ENCODE assay signal across 8 cellular contexts in the genomic region with DNA sequence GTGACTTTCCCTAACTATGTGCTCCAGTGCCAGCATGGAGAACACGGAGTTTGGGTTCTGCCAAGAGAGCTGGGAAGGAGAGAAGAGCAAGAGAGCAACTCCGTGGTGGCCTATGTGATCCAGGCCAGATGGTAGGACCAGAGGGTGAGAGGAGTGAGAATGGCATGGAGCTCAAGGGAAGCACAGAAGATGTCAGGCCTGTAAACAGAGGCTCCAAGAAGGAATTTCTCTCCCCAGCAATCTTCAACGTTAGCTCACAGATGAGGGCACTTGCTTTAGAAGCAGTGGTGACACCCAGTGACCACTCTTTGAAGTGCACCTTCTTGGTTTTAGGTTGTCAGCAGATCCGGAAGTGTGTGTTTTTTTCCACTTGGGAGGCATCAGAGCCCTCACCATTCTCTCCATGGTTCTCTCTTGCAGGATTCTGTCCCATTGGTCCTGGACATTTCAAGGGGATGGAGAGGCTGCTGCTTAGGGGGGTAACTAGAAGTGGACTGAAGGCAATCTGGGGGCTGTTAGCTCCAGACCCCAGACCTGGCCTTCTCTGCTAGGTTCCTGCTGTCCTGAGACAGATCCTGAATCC. TPM values are rescaled to one million over a fixed set of nuclear protein-coding genes. Genes with fewer than 3 reads are reported as not detected.
DNase-seq lines count a peak whose midpoint lies in the region; ATAC-seq, FAIRE-seq and TF ChIP-seq lines count a peak whose summit lies in the region.

No MANE protein-coding gene starts in this region.

- H3K9ac ChIP-seq in HepG2 (ENCODE audit: insufficient read depth, low read depth, low read length): no peak overlapping the region

- H3K4me3 Mint-ChIP-seq in Calu3 (ENCODE audit: low read depth, unreplicated experiment): no peak overlapping the region

- H3K79me2 ChIP-seq in HepG2 (ENCODE audit: insufficient read depth, low read length): no peaks in the 10 kb centered on the region

- no peaks in the 10 kb centered on the region for H4K20me1 ChIP-seq in HepG2 (ENCODE audit: insufficient read depth, low read length)

- H3K27me3 Mint-ChIP-seq in Calu3 (ENCODE audit: unreplicated experiment): peaks cover 29% of the 10 kb centered on the region

- H3K4me2 ChIP-seq in HepG2 (ENCODE audit: low read depth, low read length): peak overlapping the region; percentile 65

- no peak for TF ChIP-seq POLR2A in HepG2 (IDR thresholded peaks at IDR 0.05; ENCODE audit: insufficient read depth in 1 of 2, low read depth in 2 of 2, low read length in 2 of 2)

- DNase-seq in Calu3 (peak; percentile 79), H7 (peak; percentile 75), NCI-H2171 treated with DMSO at 0.1 percent for 48 hours (lab: John Stamatoyannopoulos, UW) (peak; percentile 73), dermis microvascular lymphatic vessel endothelial cell (ENCODE audit: low read depth in 2 of 2) (peak; percentile 78 to 84), HepG2 (ENCODE audit: low spot score) (peak; percentile 71)
- peak; percentile 26 to 53 (median 40) for DNase-seq in stimulated activated CD4-positive, alpha-beta T cell treated with anti-CD3 and anti-CD28 coated beads, TNF-alpha, amount 100 ng/mL, for 48 hours (ENCODE audit: low read depth in 3 of 3)

- no peaks in the 10 kb centered on the region for H3K4me1 Mint-ChIP-seq in Calu3 (ENCODE audit: low read depth, unreplicated experiment)

- CTCF ChIA-PET in Calu3 (lab: Charles Lee) (interaction anchor here (0.5 to 1.0 kb wide), 8 partner anchors 14 to 292 kb away, joined by 3 to 12 read pairs (median 4); a partner anchor contains a TSS), HepG2 (lab: Yijun Ruan, JAX; ENCODE audit: low intra/inter-chr PET ratio, low total read pairs) (interaction anchor here (1.1 to 2.9 kb wide), 3 partner anchors 32 to 126 kb away, joined by 3 to 24 read pairs (median 7); a partner anchor contains a TSS)

- in situ Hi-C loops in HepG2 (cut with HindIII; ENCODE audit: extremely low pct_ligation_motif_present, low pct_unique_long_range_greater_than_20kb): loop anchor here (5.0 kb wide), 1 partner anchor 128 kb away; no protein-coding TSS in a partner anchor

- H3K27ac ChIP-seq in HepG2 (ENCODE audit: extremely low read length, insufficient read depth, low read length): no peak overlapping the region

- POLR2A ChIA-PET in HepG2 (lab: Yijun Ruan, JAX): interaction anchor here (0.7 to 0.8 kb wide), 2 partner anchors 19 to 31 kb away, joined by 3 read pairs; no protein-coding TSS in a partner anchor

- peak; percentile 98 for FAIRE-seq in HepG2 (lab: Jason Lieb, UNC)

- no peaks in the 10 kb centered on the region for H3K27me3 ChIP-seq in H7 (ENCODE audit: control insufficient read depth, insufficient read depth, low read length)
- H3K27me3 ChIP-seq in HepG2 (ENCODE audit: control insufficient read depth in 1 of 2, insufficient read depth in 2 of 2, low read length in 2 of 2): no peaks in the 10 kb centered on the region

- no peak for TF ChIP-seq EP300 in HepG2 (IDR thresholded peaks at IDR 0.05; ENCODE audit: low read depth in 2 of 2, low read length in 2 of 2)
- no peak for TF ChIP-seq EP300 in HepG2 (CRISPR knock-in tag; IDR thresholded peaks at IDR 0.05; ENCODE audit: borderline replicate concordance)

- H3K4me1 ChIP-seq in HepG2 (ENCODE audit: insufficient read depth, low read length): peaks cover 54% of the 10 kb centered on the region

- no peak overlapping the region for H3K4me3 ChIP-seq in H7 (ENCODE audit: insufficient read depth, low read depth, low read length)
- no peak overlapping the region for H3K4me3 ChIP-seq in WI38 (ENCODE audit: low read depth, low read length)
- H3K4me3 ChIP-seq in HepG2 (replicated peaks in 1 of 3; ENCODE audit: insufficient read depth in 1 of 3, low read depth in 2 of 3, low read length in 3 of 3): no peak overlapping the region

- BruUV-seq in Calu3 (replicated peaks; lab: Mats Ljungman, UMichigan) (no TSS peak), HepG2 (replicated peaks; lab: Mats Ljungman, UMichigan) (no TSS peak)

- 19% methylated on average over 4 of the region's 4 CpGs for WGBS in HepG2 (ENCODE audit: low lambda C conversion rate)

- intact Hi-C loops in Calu3 (cut with micrococcal nuclease; ENCODE audit: unreplicated experiment): loop anchor here (1.0 kb wide), 1 partner anchor 127 kb away; no protein-coding TSS in a partner anchor
- intact Hi-C loops in HepG2 (cut with micrococcal nuclease; ENCODE audit: unreplicated experiment): loop anchor here (1.0 to 2.0 kb wide), 2 partner anchors 33 to 127 kb away; a partner anchor contains a TSS

- ATAC-seq in HepG2 (peak; percentile 74), GM18873 (IDR thresholded peaks at IDR 0.05; ENCODE audit: low FRiP score, unreplicated experiment) (no peak)

- no peaks in the 10 kb centered on the region for H3K9me3 Mint-ChIP-seq in Calu3 (ENCODE audit: low read depth, unreplicated experiment)

- no peaks in the 10 kb centered on the region for H3K9me3 ChIP-seq in HepG2 (ENCODE audit: low read length)

- H3K27ac Mint-ChIP-seq in Calu3 (ENCODE audit: unreplicated experiment): no peak overlapping the region

- TF ChIP-seq CTCF in Calu3 (IDR thresholded peaks at IDR 0.05; ENCODE audit: unreplicated experiment) (peak; percentile 71), WI38 (IDR thresholded peaks at IDR 0.05; ENCODE audit: low read depth, low read length) (peak; percentile 81), HepG2 (CRISPR knock-in tag; IDR thresholded peaks at IDR 0.05) (peak; percentile 90)

- H2AFZ ChIP-seq in HepG2 (ENCODE audit: low read length): peak overlapping the region; percentile 85

- H3K36me3 ChIP-seq in H7 (replicated peaks; ENCODE audit: control insufficient read depth, insufficient read depth, low read length) (no peaks in the 10 kb centered on the region), HepG2 (replicated peaks in 1 of 2; ENCODE audit: control insufficient read depth in 1 of 2, insufficient read depth in 2 of 2, low read length in 2 of 2) (no peaks in the 10 kb centered on the region)

- H3K36me3 Mint-ChIP-seq in Calu3 (ENCODE audit: insufficient read depth, unreplicated experiment): no peaks in the 10 kb centered on the region

- TF ChIP-seq RAD21 in HepG2 (CRISPR knock-in tag; IDR thresholded peaks at IDR 0.05): peak; percentile 45; the same call in 1 of the 2 replicates

TF ChIP-seq in HepG2, 621 proteins besides CTCF, POLR2A, EP300 and RAD21 (continues in another document):
- TF ChIP-seq ZNF451 (CRISPR knock-in tag; IDR thresholded peaks at IDR 0.05) (no peak), MED1 (CRISPR knock-in tag; IDR thresholded peaks at IDR 0.05) (no peak)

RNA-seq across cellular contexts. Expression of a gene that starts 18.1 kb away (rescaled TPM):
- 1.9 and 2.1 TPM in 2 replicates for total RNA-seq in Calu3 (2022)
- 59.8 and 76.5 TPM in 2 replicates for total RNA-seq in H7 (2014; rRNA removed; shearing (Covaris generic))
- 56.6 and 138 TPM in 2 replicates for total RNA-seq in dermis microvascular lymphatic vessel endothelial cell
- total RNA-seq in HepG2 (2016; rRNA removed; fragmentation: Illumina TruSeq; extraction: Trizol): 77.3 and 103 TPM in 2 replicates
- total RNA-seq in HepG2 (2016; cell fraction: cytosol; rRNA removed; fragmentation: Illumina TruSeq; extraction: Trizol; ENCODE audit: low read depth): 53.1 and 67.2 TPM in 2 replicates
- 79.2 and 109 TPM in 2 replicates for total RNA-seq in HepG2 (2016; cell fraction: insoluble cytoplasmic fraction; rRNA removed; fragmentation: Illumina TruSeq; extraction: Trizol)
- 111 and 127 TPM in 2 replicates for total RNA-seq in HepG2 (2016; cell fraction: membrane; rRNA removed; fragmentation: Illumina TruSeq; extraction: Trizol)
- 75.4 and 76.4 TPM in 2 replicates for total RNA-seq in HepG2 (2016; cell fraction: nucleus; rRNA removed; fragmentation: Illumina TruSeq; extraction: Trizol)
- polyA plus RNA-seq in HepG2 (2011; rRNA removed): 175 and 180 TPM in 2 replicates
- polyA plus RNA-seq in HepG2 (2011; cell fraction: cytosol; rRNA removed): 328 and 339 TPM in 2 replicates
- 173 and 209 TPM in 2 replicates for polyA plus RNA-seq in HepG2 (2011; cell fraction: nucleus; rRNA removed)
- 69.9 and 74.1 TPM in 2 replicates for polyA plus RNA-seq in HepG2 (2012)
- polyA plus RNA-seq in HepG2 (2016; cell fraction: cytosol; fragmentation: Illumina TruSeq; extraction: Trizol; ENCODE audit: low read depth): 92.0 and 118 TPM in 2 replicates
- 87.3 and 89.1 TPM in 2 replicates for polyA plus RNA-seq in HepG2 (2016; cell fraction: insoluble cytoplasmic fraction; fragmentation: Illumina TruSeq; extraction: Trizol; ENCODE audit: low read depth)
- 118 and 131 TPM in 2 replicates for polyA plus RNA-seq in HepG2 (2016; cell fraction: membrane; fragmentation: Illumina TruSeq; extraction: Trizol; ENCODE audit: low read depth)
- 139 and 141 TPM in 2 replicates for polyA plus RNA-seq in HepG2 (2016; cell fraction: nucleus; fragmentation: Illumina TruSeq; extraction: Trizol; ENCODE audit: insufficient read depth, low read depth)
- polyA minus RNA-seq in HepG2 (2011; rRNA and poly(A)+ RNA removed; ENCODE audit: low replicate concordance): 1.2 and 454 TPM in 2 replicates
- polyA minus RNA-seq in HepG2 (2011; cell fraction: cytosol; rRNA and poly(A)+ RNA removed): 65.4 and 66.9 TPM in 2 replicates
- polyA minus RNA-seq in HepG2 (2011; cell fraction: nucleus; rRNA and poly(A)+ RNA removed): 53.7 and 60.7 TPM in 2 replicates

RNA-seq across cellular contexts. Expression of a gene that starts 33.0 kb away (rescaled TPM):
- total RNA-seq in Calu3 (2022): 51.9 and 57.2 TPM in 2 replicates
- 15.6 and 16.8 TPM in 2 replicates for total RNA-seq in H7 (2014; rRNA removed; shearing (Covaris generic))
- total RNA-seq in dermis microvascular lymphatic vessel endothelial cell: 56.5 and 84.6 TPM in 2 replicates
- 13.2 and 15.4 TPM in 2 replicates for total RNA-seq in HepG2 (2016; rRNA removed; fragmentation: Illumina TruSeq; extraction: Trizol)
- total RNA-seq in HepG2 (2016; cell fraction: cytosol; rRNA removed; fragmentation: Illumina TruSeq; extraction: Trizol; ENCODE audit: low read depth): 3.0 and 3.6 TPM in 2 replicates
- 12.4 and 13.8 TPM in 2 replicates for total RNA-seq in HepG2 (2016; cell fraction: insoluble cytoplasmic fraction; rRNA removed; fragmentation: Illumina TruSeq; extraction: Trizol)
- 5.7 and 6.1 TPM in 2 replicates for total RNA-seq in HepG2 (2016; cell fraction: membrane; rRNA removed; fragmentation: Illumina TruSeq; extraction: Trizol)
- 14.8 and 18.3 TPM in 2 replicates for total RNA-seq in HepG2 (2016; cell fraction: nucleus; rRNA removed; fragmentation: Illumina TruSeq; extraction: Trizol)
- polyA plus RNA-seq in HepG2 (2011; rRNA removed): 17.3 and 19.7 TPM in 2 replicates
- polyA plus RNA-seq in HepG2 (2011; cell fraction: cytosol; rRNA removed): 15.1 and 24.7 TPM in 2 replicates
- 8.8 and 9.9 TPM in 2 replicates for polyA plus RNA-seq in HepG2 (2011; cell fraction: nucleus; rRNA removed)
- 21.0 and 26.3 TPM in 2 replicates for polyA plus RNA-seq in HepG2 (2012)
- 0.91 and 1.2 TPM in 2 replicates for polyA plus RNA-seq in HepG2 (2016; cell fraction: cytosol; fragmentation: Illumina TruSeq; extraction: Trizol; ENCODE audit: low read depth)
- 11.4 and 15.7 TPM in 2 replicates for polyA plus RNA-seq in HepG2 (2016; cell fraction: insoluble cytoplasmic fraction; fragmentation: Illumina TruSeq; extraction: Trizol; ENCODE audit: low read depth)
- 2.9 and 3.4 TPM in 2 replicates for polyA plus RNA-seq in HepG2 (2016; cell fraction: membrane; fragmentation: Illumina TruSeq; extraction: Trizol; ENCODE audit: low read depth)
- 8.9 and 12.3 TPM in 2 replicates for polyA plus RNA-seq in HepG2 (2016; cell fraction: nucleus; fragmentation: Illumina TruSeq; extraction: Trizol; ENCODE audit: insufficient read depth, low read depth)
- polyA minus RNA-seq in HepG2 (2011; rRNA and poly(A)+ RNA removed; ENCODE audit: low replicate concordance): 1.8 and 19.9 TPM in 2 replicates
- 24.6 and 25.3 TPM in 2 replicates for polyA minus RNA-seq in HepG2 (2011; cell fraction: cytosol; rRNA and poly(A)+ RNA removed)
- 44.4 and 61.9 TPM in 2 replicates for polyA minus RNA-seq in HepG2 (2011; cell fraction: nucleus; rRNA and poly(A)+ RNA removed)

Comparison
In these comparisons a context has a peak if more than half of its experiments do, and no peak if none do; other contexts are left out.
1. RNA of a gene that starts 18.1 kb away (total RNA-seq): 53.1 to 127 TPM in HepG2, 59.8 to 76.5 TPM in H7 and 56.6 to 138 TPM in dermis microvascular lymphatic vessel endothelial cell; 1.9 to 2.1 TPM in Calu3; every median in the first group is over 10 times any median in the second.
2. Peak in every context shown above with its lines, with median percentiles within 50 percentile points of each other: DNase-seq and CTCF ChIP-seq.